ENCODE assay signal across 8 cellular contexts in genomic region chr17:81097134-81097942, GRCh38.
DNase-seq lines count a peak whose midpoint lies in the region; ATAC-seq and TF ChIP-seq lines count a peak whose summit lies in the region.

No MANE protein-coding gene starts in this region.

- TF ChIP-seq CTCF in AG10803 (conservative IDR thresholded peaks at IDR 0.05; ENCODE audit: low read length) (peak; percentile 65), endodermal cell (conservative IDR thresholded peaks at IDR 0.05) (peak; percentile 77)

- H3K4me3 Mint-ChIP-seq in endodermal cell = no peak overlapping the region

- peaks cover 10% of the 10 kb centered on the region for H3K4me1 ChIP-seq in endodermal cell (ENCODE audit: control insufficient read depth, insufficient read depth, low read length)

- H3K9ac ChIP-seq in endodermal cell (ENCODE audit: extremely low read depth, low read length, poor library complexity, severe bottlenecking) = no peak overlapping the region

- DNase-seq in AG10803 (ENCODE audit: low read depth) (peak; percentile 80), LHCN-M2 (ENCODE audit: low read depth) (peak; percentile 75), endodermal cell (peak; percentile 94), mesenteric fat pad (ENCODE audit: low spot score) (peak; percentile 94)
- DNase-seq in activated CD8-positive, alpha-beta memory T cell treated with anti-CD3 and anti-CD28 coated beads for 1 hour (ENCODE audit: extremely low read depth in 1 of 2, low read depth in 1 of 2) = peak; percentile 40 to 47
- peak; percentile 71 to 72 for DNase-seq in stimulated activated CD8-positive, alpha-beta memory T cell treated with anti-CD3 and anti-CD28 coated beads, Interleukin-15, amount 100 ng/mL, for 4 hours (ENCODE audit: low read depth in 2 of 2)

- H3K27me3 Mint-ChIP-seq in endodermal cell (ENCODE audit: insufficient read depth) = no peaks in the 10 kb centered on the region

- no peaks in the 10 kb centered on the region for H3K9me3 Mint-ChIP-seq in endodermal cell

- no peaks in the 10 kb centered on the region for H3K27me3 ChIP-seq in endodermal cell (ENCODE audit: control insufficient read depth, insufficient read depth, low read length, poor library complexity, severe bottlenecking)

- peaks cover 15% of the 10 kb centered on the region for H3K4me1 Mint-ChIP-seq in endodermal cell

- no peaks in the 10 kb centered on the region for H3K36me3 Mint-ChIP-seq in endodermal cell (ENCODE audit: low read depth)

- peak overlapping the region; percentile 63 for H3K4me3 ChIP-seq in AG10803 (ENCODE audit: low read length)
- H3K4me3 ChIP-seq in endodermal cell (ENCODE audit: low read length) = no peak overlapping the region

- ATAC-seq in HG03039 (IDR thresholded peaks at IDR 0.05; ENCODE audit: unreplicated experiment) = no peak
- no peak for ATAC-seq in HG02642 (IDR thresholded peaks at IDR 0.05; ENCODE audit: poor library complexity, unreplicated experiment)

- H3K27ac Mint-ChIP-seq in endodermal cell = no peak overlapping the region

- H3K27ac ChIP-seq in endodermal cell (ENCODE audit: low read depth, low read length) = no peak overlapping the region

- H3K9me3 ChIP-seq in endodermal cell (ENCODE audit: control insufficient read depth, low read length) = no peaks in the 10 kb centered on the region

- H3K36me3 ChIP-seq in endodermal cell (ENCODE audit: control insufficient read depth, insufficient read depth, low read length) = peaks cover 4% of the 10 kb centered on the region

- WGBS in endodermal cell (ENCODE audit: insufficient coverage in 1 of 2, insufficient read length in 1 of 2), 2 experiments = 30 to 36% methylated on average over 26 to 31 of the region's 31 CpGs

Comparison
In these comparisons a context has a peak if more than half of its experiments do, and no peak if none do; other contexts are left out.
1. DNase-seq: peak in every context shown above with its lines; median percentile 94 in endodermal cell; 94 in mesenteric fat pad; 80 in AG10803; 75 in LHCN-M2; 72 in stimulated activated CD8-positive, alpha-beta memory T cell treated with anti-CD3 and anti-CD28 coated beads, Interleukin-15, amount 100 ng/mL, for 4 hours; 44 in activated CD8-positive, alpha-beta memory T cell treated with anti-CD3 and anti-CD28 coated beads for 1 hour.